ENCODE assay signal across 8 cellular contexts in the genomic region with DNA sequence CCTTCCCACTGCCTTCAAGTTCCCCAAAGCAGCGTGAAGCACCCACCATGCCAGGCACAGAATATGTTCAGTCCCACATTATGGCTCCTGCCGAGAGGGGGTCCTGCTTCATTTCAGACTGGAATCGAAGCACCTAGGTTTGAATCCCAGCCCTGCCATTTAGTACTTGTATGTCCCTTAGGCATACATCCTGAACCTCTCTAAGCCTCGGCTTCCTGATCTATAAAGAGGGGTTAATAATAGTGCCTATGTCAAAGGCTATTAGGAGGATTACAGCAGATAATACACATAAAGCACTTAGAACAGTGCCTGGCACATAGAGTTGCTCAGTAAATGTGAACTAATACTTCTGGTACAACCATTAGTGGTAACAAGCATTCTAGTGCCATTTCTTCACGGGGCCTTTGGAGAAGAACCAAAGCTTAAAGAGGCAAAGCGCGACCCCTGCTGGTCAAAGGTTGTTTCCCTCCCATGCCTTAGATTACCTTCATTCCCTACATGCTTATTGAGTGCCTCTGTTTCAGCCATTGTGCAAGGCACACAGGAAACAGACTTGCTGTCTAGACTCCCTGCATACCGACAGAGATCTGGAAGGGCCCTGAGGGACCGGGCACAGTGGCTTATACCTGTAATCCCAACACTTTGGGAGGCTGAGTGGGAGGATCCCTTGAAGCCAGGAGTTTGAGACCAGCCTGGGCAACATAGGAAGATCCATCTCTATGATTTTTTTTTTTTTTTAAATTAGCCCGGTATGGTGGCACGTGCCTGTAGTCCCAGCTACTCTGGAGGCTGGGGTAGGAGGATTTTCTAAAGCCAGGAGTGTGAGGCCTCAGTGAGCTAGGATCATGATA.
A peak's percentile ranks its signal among the peaks of the same experiment; 100 is the strongest.
DNase-seq lines count a peak whose midpoint lies in the region; ATAC-seq, FAIRE-seq and TF ChIP-seq lines count a peak whose summit lies in the region.

No MANE protein-coding gene starts in this region.

- POLR2A ChIA-PET in activated CD4-positive, alpha-beta T cell treated with anti-CD3 and anti-CD28 coated beads for 36 hours (lab: Charles Lee) = interaction anchor here (0.6 to 0.7 kb wide), 2 partner anchors 10 to 68 kb away, joined by 4 read pairs; no protein-coding TSS in a partner anchor
- POLR2A ChIA-PET in HepG2 (lab: Yijun Ruan, JAX) = no interaction called here

- CTCF ChIA-PET in activated CD4-positive, alpha-beta T cell treated with anti-CD3 and anti-CD28 coated beads for 36 hours (lab: Charles Lee) = interaction anchor here (0.6 to 5.0 kb wide), 28 partner anchors 10 to 1788 kb away, joined by 3 to 41 read pairs (median 4); a partner anchor contains a TSS
- CTCF ChIA-PET in HepG2 (lab: Yijun Ruan, JAX; ENCODE audit: low intra/inter-chr PET ratio, low total read pairs) = interaction anchor here (0.9 to 3.8 kb wide), 5 partner anchors 25 to 192 kb away, joined by 3 to 46 read pairs (median 4); no protein-coding TSS in a partner anchor

- no peaks in the 10 kb centered on the region for H4K20me1 ChIP-seq in HepG2 (ENCODE audit: insufficient read depth, low read length)

- peak; percentile 97 for FAIRE-seq in HepG2 (lab: Jason Lieb, UNC)

- H3K4me3 ChIP-seq in colonic mucosa = no peak overlapping the region
- no peak overlapping the region for H3K4me3 ChIP-seq in HepG2 (replicated peaks in 1 of 3; ENCODE audit: insufficient read depth in 1 of 3, low read depth in 2 of 3, low read length in 3 of 3)

- TF ChIP-seq RAD21 in HepG2 (CRISPR knock-in tag; IDR thresholded peaks at IDR 0.05) = peak; percentile 86

- H3K9ac ChIP-seq in colonic mucosa (ENCODE audit: low read depth in 2 of 2, low read length in 2 of 2) (peak overlapping the region in 1 of 2 donors; percentile 23), HepG2 (ENCODE audit: insufficient read depth, low read depth, low read length) (no peak overlapping the region)

- peak; percentile 89 for TF ChIP-seq CTCF in colonic mucosa (IDR thresholded peaks at IDR 0.05)
- TF ChIP-seq CTCF in HepG2 (CRISPR knock-in tag; IDR thresholded peaks at IDR 0.05) = peak; percentile 95

- H3K36me3 ChIP-seq in colonic mucosa (no peaks in the 10 kb centered on the region), HepG2 (replicated peaks in 1 of 2; ENCODE audit: control insufficient read depth in 1 of 2, insufficient read depth in 2 of 2, low read length in 2 of 2) (no peaks in the 10 kb centered on the region; a peak in 1 of 5 replicates)

- peaks cover 2% of the 10 kb centered on the region for H3K36me3 Mint-ChIP-seq in activated CD4-positive, alpha-beta T cell treated with anti-CD3 and anti-CD28 coated beads for 36 hours (ENCODE audit: low read depth)

- H2AFZ ChIP-seq in HepG2 (ENCODE audit: low read length) = no peak overlapping the region

- no peak for TF ChIP-seq POLR2A in HepG2 (IDR thresholded peaks at IDR 0.05; ENCODE audit: insufficient read depth in 1 of 2, low read depth in 2 of 2, low read length in 2 of 2)

- no peak for TF ChIP-seq EP300 in HepG2 (IDR thresholded peaks at IDR 0.05; ENCODE audit: low read depth in 2 of 2, low read length in 2 of 2)
- TF ChIP-seq EP300 in HepG2 (CRISPR knock-in tag; IDR thresholded peaks at IDR 0.05; ENCODE audit: borderline replicate concordance) = no peak

- H3K27me3 Mint-ChIP-seq in activated CD4-positive, alpha-beta T cell treated with anti-CD3 and anti-CD28 coated beads for 36 hours = no peaks in the 10 kb centered on the region

- no peak overlapping the region for H3K4me2 ChIP-seq in HepG2 (ENCODE audit: low read depth, low read length)

- DNase-seq in AG08395 (ENCODE audit: low spot score) (peak; percentile 93), NCI-H510A treated with DMSO at 0.1 percent for 48 hours (lab: John Stamatoyannopoulos, UW) (peak; percentile 96), colonic mucosa (peak; percentile 93), HepG2 (ENCODE audit: low spot score) (peak; percentile 87)
- peak; percentile 91 for DNase-seq in activated CD4-positive, alpha-beta T cell treated with anti-CD3 and anti-CD28 coated beads for 36 hours
- peak; percentile 69 to 79 for DNase-seq in stimulated activated CD4-positive, alpha-beta T cell treated with anti-CD3 and anti-CD28 coated beads, Interleukin-4, amount 100 ng/mL, for 4 hours

- no TSS peak for BruUV-seq in HepG2 (replicated peaks; lab: Mats Ljungman, UMichigan)

- peak; percentile 64 for ATAC-seq in GM18858 (IDR thresholded peaks at IDR 0.05; ENCODE audit: unreplicated experiment)
- ATAC-seq in HG03378 (IDR thresholded peaks at IDR 0.05; ENCODE audit: unreplicated experiment) = peak; percentile 47
- ATAC-seq in activated CD4-positive, alpha-beta T cell treated with anti-CD3 and anti-CD28 coated beads for 36 hours = peak; percentile 66
- ATAC-seq in HepG2 = peak; percentile 97

- no peak overlapping the region for H3K4me3 Mint-ChIP-seq in activated CD4-positive, alpha-beta T cell treated with anti-CD3 and anti-CD28 coated beads for 36 hours

- H3K9me3 Mint-ChIP-seq in activated CD4-positive, alpha-beta T cell treated with anti-CD3 and anti-CD28 coated beads for 36 hours (ENCODE audit: low read depth) = no peaks in the 10 kb centered on the region

- in situ Hi-C loops in HepG2 (cut with HindIII; ENCODE audit: extremely low pct_ligation_motif_present, low pct_unique_long_range_greater_than_20kb) = loop anchor here (5.0 kb wide), 1 partner anchor 191 kb away; no protein-coding TSS in a partner anchor

- H3K27ac ChIP-seq in colonic mucosa (no peak overlapping the region), HepG2 (ENCODE audit: extremely low read length, insufficient read depth, low read length) (no peak overlapping the region)

- no peak overlapping the region for H3K27ac Mint-ChIP-seq in activated CD4-positive, alpha-beta T cell treated with anti-CD3 and anti-CD28 coated beads for 36 hours

- H3K27me3 ChIP-seq in colonic mucosa (no peaks in the 10 kb centered on the region), HepG2 (ENCODE audit: control insufficient read depth in 1 of 2, insufficient read depth in 2 of 2, low read length in 2 of 2) (no peaks in the 10 kb centered on the region)

- 40% methylated on average over 11 of the region's 11 CpGs for WGBS in HepG2 (ENCODE audit: low lambda C conversion rate)

- H3K79me2 ChIP-seq in HepG2 (ENCODE audit: insufficient read depth, low read length) = no peaks in the 10 kb centered on the region

- peaks cover 7% of the 10 kb centered on the region for H3K4me1 Mint-ChIP-seq in activated CD4-positive, alpha-beta T cell treated with anti-CD3 and anti-CD28 coated beads for 36 hours

- intact Hi-C loops in activated CD4-positive, alpha-beta T cell treated with anti-CD3 and anti-CD28 coated beads for 36 hours (cut with DNase I, micrococcal nuclease) = loop anchor here (1.0 to 5.0 kb wide), 4 partner anchors 98 to 192 kb away; a partner anchor contains a TSS
- intact Hi-C loops in colonic mucosa (cut with DNase I) (loop anchor here (2.0 to 5.0 kb wide), 2 partner anchors 171 to 192 kb away; no protein-coding TSS in a partner anchor), HepG2 (cut with micrococcal nuclease; ENCODE audit: unreplicated experiment) (loop anchor here (1.0 kb wide), 1 partner anchor 161 kb away; no protein-coding TSS in a partner anchor)

- H3K4me1 ChIP-seq in colonic mucosa (no peaks in the 10 kb centered on the region), HepG2 (ENCODE audit: insufficient read depth, low read length) (no peaks in the 10 kb centered on the region)

- H3K9me3 ChIP-seq in colonic mucosa (no peaks in the 10 kb centered on the region), HepG2 (ENCODE audit: low read length) (no peaks in the 10 kb centered on the region)

TF ChIP-seq in HepG2, 621 proteins besides CTCF, POLR2A, EP300 and RAD21 (continues in another document):
- no peak for TF ChIP-seq ZC3H13 (CRISPR knock-in tag; IDR thresholded peaks at IDR 0.05)
- TF ChIP-seq ZNF501 (CRISPR knock-in tag; IDR thresholded peaks at IDR 0.05) = peak; percentile 50; the same call in 1 of the 2 replicates
- no peak for TF ChIP-seq KAT8 (CRISPR knock-in tag; IDR thresholded peaks at IDR 0.05)
- TF ChIP-seq ZNF614 (CRISPR knock-in tag; IDR thresholded peaks at IDR 0.05; ENCODE audit: borderline replicate concordance) = peak; percentile 50; the same call in 1 of the 2 replicates
- peak; percentile 29; the same call in 1 of the 2 replicates for TF ChIP-seq THAP11 (CRISPR knock-in tag; IDR thresholded peaks at IDR 0.05)
- TF ChIP-seq ATF7 (IDR thresholded peaks at IDR 0.05) = no peak
- no peak for TF ChIP-seq ATF7 (CRISPR knock-in tag; IDR thresholded peaks at IDR 0.05)
- TF ChIP-seq, protein P1, sequence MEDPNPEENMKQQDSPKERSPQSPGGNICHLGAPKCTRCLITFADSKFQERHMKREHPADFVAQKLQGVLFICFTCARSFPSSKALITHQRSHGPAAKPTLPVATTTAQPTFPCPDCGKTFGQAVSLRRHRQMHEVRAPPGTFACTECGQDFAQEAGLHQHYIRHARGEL (CRISPR knock-in tag; IDR thresholded peaks at IDR 0.05) = no peak
- peak; percentile 97 for TF ChIP-seq SMC3 (IDR thresholded peaks at IDR 0.05; ENCODE audit: low read length)
- 0 out of 2 replicates have a peak, but pooled peaks have one; percentile 28 for TF ChIP-seq ERF (CRISPR knock-in tag; IDR thresholded peaks at IDR 0.05)
- TF ChIP-seq ZMAT3 (CRISPR knock-in tag; conservative IDR thresholded peaks at IDR 0.05) = no peak
- TF ChIP-seq CEBPB (IDR thresholded peaks at IDR 0.05; ENCODE audit: borderline replicate concordance, low read depth, low read length) = peak; percentile 88
- TF ChIP-seq FOXA3 (CRISPR knock-in tag; IDR thresholded peaks at IDR 0.05) = peak; percentile 21; the same call in 1 of the 2 replicates
- TF ChIP-seq CCAR2 (optimal IDR thresholded peaks at IDR 0.05; ENCODE audit: low read depth, low read length) = no peak
- TF ChIP-seq ESRRA (CRISPR knock-in tag; IDR thresholded peaks at IDR 0.05; ENCODE audit: low read depth) = no peak
- no peak for TF ChIP-seq MIXL1 (CRISPR knock-in tag; IDR thresholded peaks at IDR 0.05)
- TF ChIP-seq SKI (IDR thresholded peaks at IDR 0.05; ENCODE audit: partially characterized antibody) = peak; percentile 96
- TF ChIP-seq NCOA5 (CRISPR knock-in tag; IDR thresholded peaks at IDR 0.05) = no peak
- TF ChIP-seq ETV5 (CRISPR knock-in tag; IDR thresholded peaks at IDR 0.05; ENCODE audit: borderline replicate concordance) = peak; percentile 43; the same call in 1 of the 2 replicates
- peak; percentile 81 for TF ChIP-seq CEBPG (CRISPR knock-in tag; IDR thresholded peaks at IDR 0.05)
- 0 out of 2 replicates have a peak, but pooled peaks have one; percentile 8 for TF ChIP-seq ZNF12 (CRISPR knock-in tag; IDR thresholded peaks at IDR 0.05)
- 0 out of 2 replicates have a peak, but pooled peaks have one; percentile 31 for TF ChIP-seq BCL6 (CRISPR knock-in tag; IDR thresholded peaks at IDR 0.05)
- 0 out of 2 replicates have a peak, but pooled peaks have one; percentile 14 for TF ChIP-seq RXRB (CRISPR knock-in tag; IDR thresholded peaks at IDR 0.05; ENCODE audit: borderline replicate concordance)
- peak; percentile 68 for TF ChIP-seq XRCC5 (optimal IDR thresholded peaks at IDR 0.05; ENCODE audit: low read length)
- no peak for TF ChIP-seq DR1 (CRISPR knock-in tag; IDR thresholded peaks at IDR 0.05)
- no peak for TF ChIP-seq ZNF780A (CRISPR knock-in tag; IDR thresholded peaks at IDR 0.05)

Comparison
In these comparisons a context has a peak if more than half of its experiments do, and no peak if none do; other contexts are left out.
1. ATAC-seq: peak in every context shown above with its lines; median percentile 97 in HepG2; 66 in activated CD4-positive, alpha-beta T cell treated with anti-CD3 and anti-CD28 coated beads for 36 hours; 64 in GM18858; 47 in HG03378.